In the genomic region with DNA sequence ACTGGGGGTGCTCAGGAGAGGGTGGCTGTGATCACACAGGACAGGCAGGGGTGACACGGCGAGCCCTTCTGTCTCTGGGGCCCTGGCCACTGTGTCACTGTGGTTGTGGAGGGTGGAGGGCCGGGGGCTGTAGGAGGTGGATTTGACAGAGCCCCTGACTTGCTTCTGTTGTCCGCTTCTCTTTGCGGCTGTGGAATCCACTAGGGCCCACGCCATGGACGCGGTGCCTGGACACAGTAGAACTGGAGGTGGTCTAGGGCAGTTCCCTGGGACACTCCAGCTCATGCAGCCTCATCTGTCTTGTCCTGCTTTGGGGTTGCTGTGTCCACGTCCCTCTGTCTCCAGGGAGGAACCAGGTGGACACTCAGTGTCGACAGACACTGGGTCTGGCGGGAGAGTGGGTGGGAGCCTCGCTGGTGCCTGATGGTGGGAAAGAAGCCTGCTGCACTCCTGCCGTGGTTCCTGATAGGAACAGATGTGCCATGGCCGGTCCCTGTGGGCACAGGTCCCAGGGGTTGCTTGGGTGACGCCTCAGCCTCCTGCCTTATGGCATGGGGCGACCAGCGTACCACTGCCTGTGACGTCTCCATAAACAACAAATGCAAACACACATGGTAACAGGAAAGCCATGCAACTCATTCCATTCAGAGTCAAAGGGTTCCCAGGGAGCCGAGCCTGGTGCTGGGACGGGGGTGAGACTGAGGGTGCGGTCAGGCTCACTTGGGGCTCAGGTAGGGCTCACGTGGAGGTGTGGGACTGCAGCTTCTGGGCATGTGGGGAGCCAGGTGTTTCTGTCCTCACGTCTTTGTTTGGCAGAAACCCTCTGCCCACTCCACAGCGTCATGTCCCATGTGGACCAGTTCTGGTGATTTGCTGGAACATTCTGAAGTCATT, we compare ENCODE assay signal across 33 cellular contexts. TPM values are rescaled to one million over a fixed set of nuclear protein-coding genes. Genes with fewer than 3 reads are reported as not detected.
"Had no signal": no experiment of that assay in that cellular context is flagged by ENCODE, and none has a peak within 500 bp of the region (broad histone marks: within the 10 kb centered on the region; RNA-seq: fewer than 3 reads in every experiment).

No MANE protein-coding gene starts in this region.

- H3K4me3 ChIP-seq: ascending aorta, cardiac muscle cell, SJCRH30, SK-N-MC had no signal

- H3K4me3 Mint-ChIP-seq: activated CD4-positive, alpha-beta T cell treated with anti-CD3 and anti-CD28 coated beads, Interleukin-2, amount 10 ng/mL, durations not matched to agents 24 days and 14 days; activated CD8-positive, alpha-beta T cell treated with anti-CD3 and anti-CD28 coated beads, Interleukin-2, amount 10 ng/mL, durations not matched to agents 7 days and 5 days; activated naive CD4-positive, alpha-beta T cell treated with anti-CD3 and anti-CD28 coated beads, Interleukin-2, amount 50 U/mL, for 24 hours; activated naive CD8-positive, alpha-beta T cell treated with anti-CD3 and anti-CD28 coated beads, Interleukin-2, amount 10 ng/mL, durations not matched to agents 7 days and 5 days; activated T-cell treated with anti-CD3 and anti-CD28 coated beads, Interleukin-2, amount 50 U/mL, for 24 hours; central memory CD8-positive, alpha-beta T cell; T-helper 2 cell treated with Interferon-gamma antibody and Interleukin-4, amounts not matched to agents 5 μg/mL and 100 μg/mL, for 36 hours had no signal

- H3K27ac Mint-ChIP-seq: activated CD4-positive, alpha-beta T cell treated with anti-CD3 and anti-CD28 coated beads, Interleukin-2, amount 10 ng/mL, durations not matched to agents 24 days and 14 days; activated CD8-positive, alpha-beta T cell treated with anti-CD3 and anti-CD28 coated beads, Interleukin-2, amount 10 ng/mL, durations not matched to agents 7 days and 5 days; activated naive CD4-positive, alpha-beta T cell treated with anti-CD3 and anti-CD28 coated beads, Interleukin-2, amount 50 U/mL, for 24 hours; activated naive CD8-positive, alpha-beta T cell treated with anti-CD3 and anti-CD28 coated beads, Interleukin-2, amount 10 ng/mL, durations not matched to agents 7 days and 5 days; activated T-cell treated with anti-CD3 and anti-CD28 coated beads, Interleukin-2, amount 50 U/mL, for 24 hours; activated T-helper 2 cell treated with anti-CD3 and anti-CD28 coated beads, Interferon-gamma antibody, Interleukin-2, Interleukin-4, amounts not matched to agents 10 μg/mL and 5 μg/mL and 100 μg/mL, durations not matched to agents 14 hours and 24 hours and 36 hours; T-helper 2 cell treated with Interferon-gamma antibody and Interleukin-4, amounts not matched to agents 5 μg/mL and 100 μg/mL, for 36 hours had no signal

- H3K27me3 Mint-ChIP-seq: activated CD4-positive, alpha-beta T cell treated with anti-CD3 and anti-CD28 coated beads, Interleukin-2, amount 10 ng/mL, durations not matched to agents 24 days and 14 days; activated naive CD4-positive, alpha-beta T cell treated with anti-CD3 and anti-CD28 coated beads, Interleukin-2, amount 50 U/mL, for 24 hours; activated T-cell treated with anti-CD3 and anti-CD28 coated beads, Interleukin-2, amount 50 U/mL, for 24 hours; central memory CD8-positive, alpha-beta T cell had no signal

- H3K27me3 ChIP-seq: ascending aorta, cardiac muscle cell, SJCRH30 had no signal

- DNase-seq: activated CD4-positive, alpha-beta T cell treated with anti-CD3 and anti-CD28 coated beads, Interleukin-2, amount 10 ng/mL, durations not matched to agents 24 days and 14 days; activated CD4-positive, alpha-beta T cell treated with anti-CD3 and anti-CD28 coated beads, Interleukin-2, amount 50 U/mL, for 48 hours; activated CD8-positive, alpha-beta T cell treated with anti-CD3 and anti-CD28 coated beads, Interleukin-2, amount 10 ng/mL, durations not matched to agents 7 days and 5 days; activated gamma-delta T cell; activated naive CD4-positive, alpha-beta T cell treated with Interleukin-2 at 50 U/mL for 16 hours; activated naive CD8-positive, alpha-beta T cell treated with anti-CD3 and anti-CD28 coated beads, Interleukin-2, amount 10 ng/mL, durations not matched to agents 7 days and 5 days; activated T-cell treated with anti-CD3 and anti-CD28 coated beads, Interleukin-2, amount 50 U/mL, for 24 hours; amygdala; MM.1S; MV-4-11; NCI-H1092; NCI-H1436 treated with DMSO at 0.1 percent for 48 hours; NCI-H187; NCI-H2029 treated with DMSO at 0.1 percent for 48 hours; NCI-H2107; NCI-H226; NCI-H446 treated with DMSO at 0.1 percent for 48 hours; NCI-H524; NK-92 treated with Interleukin-12 subunit alpha and Interleukin-12 subunit beta, amount 100 ng/mL, for 24 hours; PC-3; SHP77; SJCRH30 had no signal

- H3K27ac ChIP-seq: ascending aorta, cardiac muscle cell, KMS-11, RWPE1, SJCRH30, SK-N-MC had no signal

- H3K4me2 ChIP-seq: KMS-11 had no signal

- H3K9me3 ChIP-seq: ascending aorta, SJCRH30 had no signal

- H3K9me3 Mint-ChIP-seq: activated CD4-positive, alpha-beta T cell treated with anti-CD3 and anti-CD28 coated beads, Interleukin-2, amount 10 ng/mL, durations not matched to agents 24 days and 14 days; activated naive CD4-positive, alpha-beta T cell treated with anti-CD3 and anti-CD28 coated beads, Interleukin-2, amount 50 U/mL, for 24 hours; activated naive CD8-positive, alpha-beta T cell treated with anti-CD3 and anti-CD28 coated beads, Interleukin-2, amount 10 ng/mL, durations not matched to agents 7 days and 5 days; activated T-cell treated with anti-CD3 and anti-CD28 coated beads, Interleukin-2, amount 50 U/mL, for 24 hours; activated T-helper 2 cell treated with anti-CD3 and anti-CD28 coated beads, Interferon-gamma antibody, Interleukin-2, Interleukin-4, amounts not matched to agents 10 μg/mL and 5 μg/mL and 100 μg/mL, durations not matched to agents 14 hours and 24 hours and 36 hours; central memory CD8-positive, alpha-beta T cell; T-helper 2 cell treated with Interferon-gamma antibody and Interleukin-4, amounts not matched to agents 5 μg/mL and 100 μg/mL, for 36 hours had no signal

- ATAC-seq: activated CD8-positive, alpha-beta T cell treated with anti-CD3 and anti-CD28 coated beads, Interleukin-2, amount 10 ng/mL, durations not matched to agents 7 days and 5 days; PC-3 had no signal

RNA-seq across cellular contexts. Expression of gene PRSS38, which starts 45.6 kb away (rescaled TPM):
- total RNA-seq: activated CD4-positive, alpha-beta T cell treated with anti-CD3 and anti-CD28 coated beads, Interleukin-2, amount 10 ng/mL, durations not matched to agents 24 days and 14 days; activated CD8-positive, alpha-beta T cell treated with anti-CD3 and anti-CD28 coated beads, Interleukin-2, amount 10 ng/mL, durations not matched to agents 7 days and 5 days; activated naive CD8-positive, alpha-beta T cell treated with anti-CD3 and anti-CD28 coated beads, Interleukin-2, amount 10 ng/mL, durations not matched to agents 7 days and 5 days; activated T-helper 2 cell treated with anti-CD3 and anti-CD28 coated beads, Interferon-gamma antibody, Interleukin-2, Interleukin-4, amounts not matched to agents 10 μg/mL and 5 μg/mL and 100 μg/mL, durations not matched to agents 14 hours and 24 hours and 36 hours; ascending aorta; cardiac muscle cell; LHCN-M2; PC-3; SJCRH30; T-helper 1 cell treated with Interleukin-12 subunit alpha and Interleukin-12 subunit beta and Interleukin-4 antibody, amounts not matched to agents 30 ng/mL and 1 ng/mL, for 36 hours had no signal
